ENCODE assay signal across 7 cellular contexts in genomic region chr6:17708035-17708434, GRCh38. TPM values are rescaled to one million over a fixed set of nuclear protein-coding genes. Genes with fewer than 3 reads are reported as not detected.
DNase-seq lines count a peak whose midpoint lies in the region; ATAC-seq and TF ChIP-seq lines count a peak whose summit lies in the region.
"Not testable (repeated sequence)": the region's sequence is repeated elsewhere in the genome, so short reads cannot be mapped to it uniquely, and the experiment has no call there.

No MANE protein-coding gene starts in this region.

- H2AK5ac ChIP-seq in IMR-90 (ENCODE audit: low read depth, low read length), result 0 out of 2 replicates have a peak overlapping the region, but pooled peaks have one; percentile 22

- H2BK20ac ChIP-seq in IMR-90 (ENCODE audit: low read depth, low read length), result not testable (repeated sequence)

- H3K9me3 ChIP-seq in IMR-90 (ENCODE audit: control insufficient read depth, insufficient read depth, low read length); colonic mucosa: not testable (repeated sequence)

- H3K18ac ChIP-seq in IMR-90 (ENCODE audit: low read depth, low read length), result not testable (repeated sequence)

- H2AK9ac ChIP-seq in IMR-90 (replicated peaks; ENCODE audit: low read depth, low read length, poor library complexity), result not testable (repeated sequence)

- H3K36me3 Mint-ChIP-seq in T-helper 2 cell treated with Interferon-gamma antibody and Interleukin-4, amounts not matched to agents 5 μg/mL and 100 μg/mL, for 36 hours (ENCODE audit: low read depth), result peaks cover 33% of the 10 kb centered on the region
- peaks cover 4 to 19% of the 10 kb centered on the region in 2 donors for H3K36me3 Mint-ChIP-seq in activated T-cell treated with anti-CD3 and anti-CD28 coated beads, Interleukin-2, amount 50 U/mL, for 72 hours (ENCODE audit: insufficient read depth in 2 of 2)
- H3K36me3 Mint-ChIP-seq in activated naive CD8-positive, alpha-beta T cell, result peaks cover 11% of the 10 kb centered on the region
- not testable (repeated sequence) for H3K36me3 Mint-ChIP-seq in natural killer cell; progenitor cell of endocrine pancreas (ENCODE audit: insufficient read depth)

- H3K4ac ChIP-seq in IMR-90 (ENCODE audit: low read depth, low read length), result not testable (repeated sequence)

- not testable (repeated sequence) for H3K4me2 ChIP-seq in IMR-90 (ENCODE audit: low read depth, low read length)

- not testable (repeated sequence) for H3K27me3 Mint-ChIP-seq in T-helper 2 cell treated with Interferon-gamma antibody and Interleukin-4, amounts not matched to agents 5 μg/mL and 100 μg/mL, for 36 hours (ENCODE audit: low read depth); activated T-cell treated with anti-CD3 and anti-CD28 coated beads, Interleukin-2, amount 50 U/mL, for 72 hours (ENCODE audit: low read depth); activated naive CD8-positive, alpha-beta T cell; natural killer cell (ENCODE audit: low read depth in 2 of 2); progenitor cell of endocrine pancreas

- DNase-seq in IMR-90; T-helper 2 cell treated with Interferon-gamma antibody and Interleukin-4, amounts not matched to agents 5 μg/mL and 100 μg/mL, for 36 hours (ENCODE audit: low spot score); activated T-cell treated with anti-CD3 and anti-CD28 coated beads, Interleukin-2, amount 50 U/mL, for 72 hours; natural killer cell; progenitor cell of endocrine pancreas (ENCODE audit: low spot score, unreplicated experiment): not testable (repeated sequence)
- peak; percentile 34 for DNase-seq in colonic mucosa

- H2BK5ac ChIP-seq in IMR-90 (ENCODE audit: low read depth, low read length, poor library complexity, severe bottlenecking), result not testable (repeated sequence)

- H3K27ac Mint-ChIP-seq in T-helper 2 cell treated with Interferon-gamma antibody and Interleukin-4, amounts not matched to agents 5 μg/mL and 100 μg/mL, for 36 hours, result peak overlapping the region; percentile 15
- H3K27ac Mint-ChIP-seq in activated T-cell treated with anti-CD3 and anti-CD28 coated beads, Interleukin-2, amount 50 U/mL, for 72 hours, result peak overlapping the region; percentile 60
- H3K27ac Mint-ChIP-seq in activated naive CD8-positive, alpha-beta T cell; natural killer cell; progenitor cell of endocrine pancreas: not testable (repeated sequence)

- H3K9me1 ChIP-seq in IMR-90 (ENCODE audit: insufficient read depth, low read length), result not testable (repeated sequence)

- not testable (repeated sequence) for H3K36me3 ChIP-seq in IMR-90 (ENCODE audit: control insufficient read depth, insufficient read depth, low read length); colonic mucosa

- not testable (repeated sequence) for H3K4me3 Mint-ChIP-seq in T-helper 2 cell treated with Interferon-gamma antibody and Interleukin-4, amounts not matched to agents 5 μg/mL and 100 μg/mL, for 36 hours
- peak overlapping the region in 1 of 2 donors; percentile 32 for H3K4me3 Mint-ChIP-seq in activated T-cell treated with anti-CD3 and anti-CD28 coated beads, Interleukin-2, amount 50 U/mL, for 72 hours
- H3K4me3 Mint-ChIP-seq in activated naive CD8-positive, alpha-beta T cell, result peak overlapping the region; percentile 57
- H3K4me3 Mint-ChIP-seq in natural killer cell (peak overlapping the region; percentile 50), progenitor cell of endocrine pancreas (ENCODE audit: low read depth) (peak overlapping the region; percentile 24)

- not testable (repeated sequence) for TF ChIP-seq RAD21 in IMR-90 (IDR thresholded peaks at IDR 0.05; ENCODE audit: low read length)

- not testable (repeated sequence) for H3K23ac ChIP-seq in IMR-90 (ENCODE audit: low read depth, low read length)

- not testable (repeated sequence) for H3K14ac ChIP-seq in IMR-90 (replicated peaks; ENCODE audit: low read depth, low read length)

- H3K9ac ChIP-seq in IMR-90 (ENCODE audit: low read depth, low read length); colonic mucosa (ENCODE audit: low read depth in 2 of 2, low read length in 2 of 2): not testable (repeated sequence)

- not testable (repeated sequence) for H3K4me3 ChIP-seq in IMR-90 (ENCODE audit: insufficient read depth, low read depth, low read length); colonic mucosa

- not testable (repeated sequence) for H3K9me3 Mint-ChIP-seq in T-helper 2 cell treated with Interferon-gamma antibody and Interleukin-4, amounts not matched to agents 5 μg/mL and 100 μg/mL, for 36 hours; activated T-cell treated with anti-CD3 and anti-CD28 coated beads, Interleukin-2, amount 50 U/mL, for 72 hours; activated naive CD8-positive, alpha-beta T cell (ENCODE audit: low read depth); natural killer cell; progenitor cell of endocrine pancreas (ENCODE audit: low read depth)

- peaks cover 0 to 20% of the 10 kb centered on the region in 2 experiments; a peak in 2 of 4 replicates for H3K79me1 ChIP-seq in IMR-90 (ENCODE audit: low read depth in 1 of 2, low read length in 2 of 2)

- no CpG with 5 or more reads among the region's 12 CpGs for WGBS in IMR-90 (ENCODE audit: extremely low coverage in 2 of 2, insufficient read length in 1 of 2), 2 experiments

- not testable (repeated sequence) for H2BK15ac ChIP-seq in IMR-90 (ENCODE audit: low read depth, low read length)

- CTCF ChIA-PET in IMR-90 (lab: Yijun Ruan, JAX), result interaction anchor here (0.6 to 0.8 kb wide), 2 partner anchors 107 to 666 kb away, joined by 4 to 5 read pairs; no protein-coding TSS in a partner anchor

- not testable (repeated sequence) for TF ChIP-seq CTCF in IMR-90 (conservative IDR thresholded peaks at IDR 0.05; ENCODE audit: low read depth, low read length); colonic mucosa (IDR thresholded peaks at IDR 0.05); natural killer cell (IDR thresholded peaks at IDR 0.05); progenitor cell of endocrine pancreas (IDR thresholded peaks at IDR 0.05; ENCODE audit: unreplicated experiment)

- H2BK120ac ChIP-seq in IMR-90 (ENCODE audit: low read depth, low read length), result not testable (repeated sequence)

- BruUV-seq in IMR-90 (replicated peaks; lab: Mats Ljungman, UMichigan), result not testable (repeated sequence)

- not testable (repeated sequence) for H4K91ac ChIP-seq in IMR-90 (ENCODE audit: insufficient read depth, low read depth, low read length)

- intact Hi-C loops in IMR-90 (cut with micrococcal nuclease), result not testable (repeated sequence)
- intact Hi-C loops in colonic mucosa (cut with DNase I) (loop anchor here (10.0 kb wide), 1 partner anchor 103 kb away; the partner anchor contains the start of gene FAM8A1), natural killer cell (cut with micrococcal nuclease) (loop anchor here (5.0 to 10.0 kb wide), 4 partner anchors 46 to 943 kb away; partner anchors contain the start of genes ATXN1, KIF13A and NHLRC1)

- not testable (repeated sequence) for H3K27ac ChIP-seq in IMR-90 (ENCODE audit: insufficient read depth, low read length)
- peak overlapping the region; percentile 96 for H3K27ac ChIP-seq in colonic mucosa

- in situ Hi-C loops in IMR-90 (cut with MboI; ENCODE audit: low sequenced_read_pairs), result not testable (repeated sequence)

- not testable (repeated sequence) for H3K4me1 ChIP-seq in IMR-90 (ENCODE audit: control insufficient read depth, insufficient read depth, low read length); colonic mucosa

- H3K4me1 Mint-ChIP-seq in T-helper 2 cell treated with Interferon-gamma antibody and Interleukin-4, amounts not matched to agents 5 μg/mL and 100 μg/mL, for 36 hours (ENCODE audit: low read depth), result peaks cover 20% of the 10 kb centered on the region
- H3K4me1 Mint-ChIP-seq in activated T-cell treated with anti-CD3 and anti-CD28 coated beads, Interleukin-2, amount 50 U/mL, for 72 hours (ENCODE audit: low read depth), result peaks cover 28% of the 10 kb centered on the region
- H3K4me1 Mint-ChIP-seq in activated naive CD8-positive, alpha-beta T cell (ENCODE audit: low read depth), result peaks cover 24% of the 10 kb centered on the region
- H3K4me1 Mint-ChIP-seq in natural killer cell, result peaks cover 28 to 29% of the 10 kb centered on the region in 2 donors
- peaks cover 13% of the 10 kb centered on the region for H3K4me1 Mint-ChIP-seq in progenitor cell of endocrine pancreas (ENCODE audit: low read depth)

- H4K5ac ChIP-seq in IMR-90 (ENCODE audit: low read depth, low read length), result not testable (repeated sequence)

- H3K27me3 ChIP-seq in IMR-90 (ENCODE audit: control insufficient read depth, insufficient read depth, low read length); colonic mucosa: not testable (repeated sequence)

- dilution Hi-C loops in IMR-90 (cut with HindIII; ENCODE audit: low sequenced_read_pairs, unreplicated experiment), result not testable (repeated sequence)

- H4K8ac ChIP-seq in IMR-90 (ENCODE audit: low read depth in 2 of 2, low read length in 2 of 2), result not testable (repeated sequence)

- H3K56ac ChIP-seq in IMR-90 (ENCODE audit: extremely low read depth, insufficient read depth, low read length), result not testable (repeated sequence)

- not testable (repeated sequence) for ATAC-seq in IMR-90 (ENCODE audit: low read depth); activated T-cell treated with anti-CD3 and anti-CD28 coated beads, Interleukin-2, amount 50 U/mL, for 72 hours (replicated peaks in 1 of 2); natural killer cell

- POLR2A ChIA-PET in IMR-90 (lab: Charles Lee; ENCODE audit: unreplicated experiment), result not testable (repeated sequence)

- TF ChIP-seq POLR2A in IMR-90 (IDR thresholded peaks at IDR 0.05; ENCODE audit: low read depth, low read length), result not testable (repeated sequence)

- H2AFZ ChIP-seq in IMR-90 (replicated peaks; ENCODE audit: low read length, poor library complexity), result not testable (repeated sequence)

- H4K20me1 ChIP-seq in IMR-90 (ENCODE audit: insufficient read depth, low read length), result not testable (repeated sequence)

RNA-seq across cellular contexts. Expression of gene NUP153, which starts 1.3 kb away (rescaled TPM):
- total RNA-seq in IMR-90 (2012; rRNA removed), result 37.5 and 39.4 TPM in 2 replicates
- 17.2 and 17.5 TPM in 2 replicates for polyA plus RNA-seq in IMR-90 (2012; rRNA removed)
- polyA plus RNA-seq in IMR-90 (2012; cell fraction: cytosol; rRNA removed), result 3.9 and 4.4 TPM in 2 replicates
- polyA plus RNA-seq in IMR-90 (2012; cell fraction: nucleus; rRNA removed; ENCODE audit: low replicate concordance), result 9.2 and 32.3 TPM in 2 replicates
- total RNA-seq in activated T-cell treated with anti-CD3 and anti-CD28 coated beads, Interleukin-2, amount 50 U/mL, for 72 hours, result 10 to 100 TPM; 59.0 to 61.4 TPM
- 10 to 100 TPM; 29.8 to 31.7 TPM for total RNA-seq in colonic mucosa
- 10 to 100 TPM; 67.5 to 74.9 (median 68.0) TPM for total RNA-seq in natural killer cell
- total RNA-seq in progenitor cell of endocrine pancreas, result 50.3 and 53.4 TPM in 2 replicates
